Comparison of ENCODE assay signal across 1 cellular context in the genomic region with DNA sequence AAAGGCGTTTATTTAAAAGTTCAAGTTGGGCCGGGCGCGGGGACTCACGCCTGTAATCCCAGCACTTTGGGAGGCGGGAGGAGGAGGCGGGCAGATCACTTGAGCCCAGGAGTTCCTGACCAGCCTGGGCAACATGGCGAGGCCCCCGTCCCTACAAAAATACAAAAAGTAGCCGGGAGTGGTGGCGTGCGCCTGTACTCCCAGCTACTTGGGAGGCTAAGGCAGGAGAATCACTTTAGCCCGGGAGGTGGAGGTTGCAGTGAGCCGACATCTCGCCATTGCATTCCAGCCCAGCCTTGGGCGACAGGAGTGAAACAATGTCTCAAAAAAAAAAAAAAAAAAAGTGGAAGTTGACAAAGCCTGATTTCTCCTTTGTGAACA.
TF ChIP-seq lines count a peak whose summit lies in the region.

No MANE protein-coding gene starts in this region.

TF ChIP-seq in SK-N-SH, 30 proteins besides CTCF, POLR2A, EP300 and RAD21 (continued from another document):
- TF ChIP-seq, protein P1, sequence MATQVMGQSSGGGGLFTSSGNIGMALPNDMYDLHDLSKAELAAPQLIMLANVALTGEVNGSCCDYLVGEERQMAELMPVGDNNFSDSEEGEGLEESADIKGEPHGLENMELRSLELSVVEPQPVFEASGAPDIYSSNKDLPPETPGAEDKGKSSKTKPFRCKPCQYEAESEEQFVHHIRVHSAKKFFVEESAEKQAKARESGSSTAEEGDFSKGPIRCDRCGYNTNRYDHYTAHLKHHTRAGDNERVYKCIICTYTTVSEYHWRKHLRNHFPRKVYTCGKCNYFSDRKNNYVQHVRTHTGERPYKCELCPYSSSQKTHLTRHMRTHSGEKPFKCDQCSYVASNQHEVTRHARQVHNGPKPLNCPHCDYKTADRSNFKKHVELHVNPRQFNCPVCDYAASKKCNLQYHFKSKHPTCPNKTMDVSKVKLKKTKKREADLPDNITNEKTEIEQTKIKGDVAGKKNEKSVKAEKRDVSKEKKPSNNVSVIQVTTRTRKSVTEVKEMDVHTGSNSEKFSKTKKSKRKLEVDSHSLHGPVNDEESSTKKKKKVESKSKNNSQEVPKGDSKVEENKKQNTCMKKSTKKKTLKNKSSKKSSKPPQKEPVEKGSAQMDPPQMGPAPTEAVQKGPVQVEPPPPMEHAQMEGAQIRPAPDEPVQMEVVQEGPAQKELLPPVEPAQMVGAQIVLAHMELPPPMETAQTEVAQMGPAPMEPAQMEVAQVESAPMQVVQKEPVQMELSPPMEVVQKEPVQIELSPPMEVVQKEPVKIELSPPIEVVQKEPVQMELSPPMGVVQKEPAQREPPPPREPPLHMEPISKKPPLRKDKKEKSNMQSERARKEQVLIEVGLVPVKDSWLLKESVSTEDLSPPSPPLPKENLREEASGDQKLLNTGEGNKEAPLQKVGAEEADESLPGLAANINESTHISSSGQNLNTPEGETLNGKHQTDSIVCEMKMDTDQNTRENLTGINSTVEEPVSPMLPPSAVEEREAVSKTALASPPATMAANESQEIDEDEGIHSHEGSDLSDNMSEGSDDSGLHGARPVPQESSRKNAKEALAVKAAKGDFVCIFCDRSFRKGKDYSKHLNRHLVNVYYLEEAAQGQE (IDR thresholded peaks at IDR 0.05; ENCODE audit: low read depth, low read length): no peak
- TF ChIP-seq, protein P2, sequence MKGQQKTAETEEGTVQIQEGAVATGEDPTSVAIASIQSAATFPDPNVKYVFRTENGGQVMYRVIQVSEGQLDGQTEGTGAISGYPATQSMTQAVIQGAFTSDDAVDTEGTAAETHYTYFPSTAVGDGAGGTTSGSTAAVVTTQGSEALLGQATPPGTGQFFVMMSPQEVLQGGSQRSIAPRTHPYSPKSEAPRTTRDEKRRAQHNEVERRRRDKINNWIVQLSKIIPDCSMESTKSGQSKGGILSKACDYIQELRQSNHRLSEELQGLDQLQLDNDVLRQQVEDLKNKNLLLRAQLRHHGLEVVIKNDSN (IDR thresholded peaks at IDR 0.05; ENCODE audit: borderline replicate concordance, low read depth): no peak
- TF ChIP-seq GABPA (IDR thresholded peaks at IDR 0.05; ENCODE audit: low read depth): no peak
- TF ChIP-seq, protein P3, sequence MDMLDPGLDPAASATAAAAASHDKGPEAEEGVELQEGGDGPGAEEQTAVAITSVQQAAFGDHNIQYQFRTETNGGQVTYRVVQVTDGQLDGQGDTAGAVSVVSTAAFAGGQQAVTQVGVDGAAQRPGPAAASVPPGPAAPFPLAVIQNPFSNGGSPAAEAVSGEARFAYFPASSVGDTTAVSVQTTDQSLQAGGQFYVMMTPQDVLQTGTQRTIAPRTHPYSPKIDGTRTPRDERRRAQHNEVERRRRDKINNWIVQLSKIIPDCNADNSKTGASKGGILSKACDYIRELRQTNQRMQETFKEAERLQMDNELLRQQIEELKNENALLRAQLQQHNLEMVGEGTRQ (IDR thresholded peaks at IDR 0.05; ENCODE audit: borderline replicate concordance, low read depth, low read length): no peak
